ENCODE assay signal across 17 cellular contexts in the genomic region with DNA sequence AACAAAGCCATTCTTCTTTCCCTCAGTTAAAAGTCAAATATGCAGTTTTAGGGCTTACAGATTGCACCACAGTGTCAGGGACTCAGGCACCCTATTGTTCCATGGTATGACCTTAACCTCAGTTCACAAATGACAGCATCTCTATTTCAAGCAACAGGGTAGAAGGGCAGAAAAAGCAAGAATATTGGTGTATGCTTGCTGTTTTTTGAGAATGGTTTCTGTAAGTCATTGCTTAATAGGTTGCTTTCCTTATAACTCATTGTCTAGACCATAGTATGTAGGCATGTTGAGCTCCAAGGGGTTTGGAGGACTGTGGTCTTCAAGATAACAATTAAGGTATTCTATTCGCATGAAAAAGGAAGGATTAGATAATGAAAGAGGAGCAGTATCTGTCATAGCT.
"Had no signal": no experiment of that assay in that cellular context is flagged by ENCODE, and none has a peak within 500 bp of the region (broad histone marks: within the 10 kb centered on the region; RNA-seq: fewer than 3 reads in every experiment).

No MANE protein-coding gene starts in this region.

- H3K27me3 Mint-ChIP-seq: activated T-cell treated with anti-CD3 and anti-CD28 coated beads, Interleukin-2, amount 50 U/mL, for 24 hours; stimulated activated naive CD8-positive, alpha-beta T cell treated with anti-CD3 and anti-CD28 coated beads, Interleukin-15, amount 100 ng/mL, for 72 hours had no signal

- H3K4me3 Mint-ChIP-seq: activated T-cell treated with anti-CD3 and anti-CD28 coated beads, Interleukin-2, amount 50 U/mL, for 24 hours; neural progenitor cell; stimulated activated naive CD8-positive, alpha-beta T cell treated with anti-CD3 and anti-CD28 coated beads, Interleukin-15, amount 100 ng/mL, for 72 hours had no signal

- H2AFZ ChIP-seq: neural progenitor cell had no signal

- H3K9me3 Mint-ChIP-seq: activated T-cell treated with anti-CD3 and anti-CD28 coated beads, Interleukin-2, amount 50 U/mL, for 24 hours; neural progenitor cell; stimulated activated naive CD8-positive, alpha-beta T cell treated with anti-CD3 and anti-CD28 coated beads, Interleukin-15, amount 100 ng/mL, for 72 hours had no signal

- H3K4me1 ChIP-seq: adrenal gland, sigmoid colon, spleen, tibial artery, uterus had no signal

- H3K27me3 ChIP-seq: adrenal gland, neural progenitor cell, sigmoid colon, spleen, tibial artery, uterus had no signal

- H3K27ac ChIP-seq: adrenal gland, coronary artery, neural progenitor cell, sigmoid colon, spleen, tibial artery, uterus had no signal

- H3K4me2 ChIP-seq: neural progenitor cell had no signal

- ATAC-seq: stimulated activated naive CD8-positive, alpha-beta T cell treated with anti-CD3 and anti-CD28 coated beads, Interleukin-15, amount 100 ng/mL, for 72 hours had no signal

- DNase-seq: activated CD4-positive, alpha-beta T cell treated with anti-CD3 and anti-CD28 coated beads, Interleukin-2, amount 50 U/mL, for 4 hours; activated CD4-positive, CD25-positive, alpha-beta regulatory T cell treated with anti-CD3 and anti-CD28 coated beads, Interleukin-2, amount 50 U/mL, for 72 hours; activated effector memory CD4-positive, alpha-beta T cell treated with Interleukin-2 at 50 U/mL for 16 hours; activated naive CD4-positive, alpha-beta T cell treated with anti-CD3 and anti-CD28 coated beads, Interleukin-2, amount 50 U/mL, for 16 hours; activated T-cell treated with anti-CD3 and anti-CD28 coated beads, Interleukin-2, amount 50 U/mL, for 24 hours; adrenal gland; effector CD8-positive, alpha-beta T cell; foreskin fibroblast; glutamatergic neuron; sigmoid colon; spleen; stimulated activated naive CD8-positive, alpha-beta T cell treated with anti-CD3 and anti-CD28 coated beads, Interleukin-15, amount 100 ng/mL, for 72 hours; T1000; tibial artery; uterus had no signal

- H3K9ac ChIP-seq: neural progenitor cell had no signal

- H3K4me1 Mint-ChIP-seq: stimulated activated naive CD8-positive, alpha-beta T cell treated with anti-CD3 and anti-CD28 coated beads, Interleukin-15, amount 100 ng/mL, for 72 hours had no signal

- H3K27ac Mint-ChIP-seq: activated T-cell treated with anti-CD3 and anti-CD28 coated beads, Interleukin-2, amount 50 U/mL, for 24 hours; neural progenitor cell; stimulated activated naive CD8-positive, alpha-beta T cell treated with anti-CD3 and anti-CD28 coated beads, Interleukin-15, amount 100 ng/mL, for 72 hours had no signal

- H3K9me3 ChIP-seq: adrenal gland, sigmoid colon, spleen, tibial artery, uterus had no signal

- H3K36me3 Mint-ChIP-seq: neural progenitor cell had no signal
